25 cellular contexts compared by ENCODE assay signal in the genomic region with DNA sequence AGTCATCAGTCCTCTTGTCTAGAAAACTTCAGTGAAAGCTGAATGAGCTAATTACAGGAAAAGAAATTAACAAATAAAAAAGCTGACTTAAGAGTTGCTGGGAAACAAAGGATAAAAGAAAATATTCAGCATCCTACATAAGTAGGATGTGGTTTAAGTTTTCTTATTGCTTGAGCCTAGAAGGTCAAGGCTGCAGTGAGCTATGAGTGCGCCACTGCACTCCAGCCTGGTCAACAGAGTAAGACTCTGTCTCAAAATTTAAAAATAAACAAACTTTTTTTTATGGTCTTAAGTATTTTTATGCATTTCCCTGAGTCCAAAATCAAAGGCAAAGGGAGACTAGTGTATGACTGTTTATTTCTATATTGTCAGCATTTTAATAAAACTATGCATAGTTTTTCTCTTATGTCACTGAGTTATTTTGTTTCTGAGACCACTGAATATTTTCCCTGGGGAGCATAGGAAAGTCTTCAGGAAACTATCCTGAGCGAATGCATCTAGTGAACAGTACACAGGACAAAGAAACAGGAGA. TPM values are rescaled to one million over a fixed set of nuclear protein-coding genes. Genes with fewer than 3 reads are reported as not detected.
DNase-seq lines count a peak whose midpoint lies in the region; ATAC-seq, FAIRE-seq and TF ChIP-seq lines count a peak whose summit lies in the region.
"Had no signal": no experiment of that assay in that cellular context is flagged by ENCODE, and none has a peak within 500 bp of the region (broad histone marks: within the 10 kb centered on the region; RNA-seq: fewer than 3 reads in every experiment).

No MANE protein-coding gene starts in this region.

- H3K4me3 Mint-ChIP-seq in H9, result no peak overlapping the region
- H3K4me3 Mint-ChIP-seq in WTC11, result no peak overlapping the region; the same call in 1 of the 2 replicates
- H3K4me3 Mint-ChIP-seq: IgD-negative memory B cell, T-cell had no signal

- H3K9me3 ChIP-seq in A549 (no peaks in the 10 kb centered on the region), H9 (ENCODE audit: control insufficient read depth, low read depth, low read length) (no peaks in the 10 kb centered on the region), mesenchymal stem cell (ENCODE audit: control insufficient read depth, low read length) (no peaks in the 10 kb centered on the region), uterus (no peaks in the 10 kb centered on the region)
- H3K9me3 ChIP-seq: BLaER1 had no signal

- H3K56ac ChIP-seq in H9 (ENCODE audit: insufficient read length, low read depth, low read length), result no peak overlapping the region

- H4K8ac ChIP-seq in H9 (replicated peaks; ENCODE audit: insufficient read length, low read depth, low read length), result no peak overlapping the region
- H4K8ac ChIP-seq in mesenchymal stem cell (ENCODE audit: low read length), result no peak overlapping the region

- no peak overlapping the region for H2BK20ac ChIP-seq in H9 (ENCODE audit: low read depth, low read length, poor library complexity, severe bottlenecking)

- H3K9me3 Mint-ChIP-seq in H9 (no peaks in the 10 kb centered on the region; a peak in 1 of 5 replicates), WTC11 (peaks cover 6% of the 10 kb centered on the region)
- H3K9me3 Mint-ChIP-seq: T-cell had no signal

- intact Hi-C loops in uterus (cut with DNase I; ENCODE audit: low total_unique reads), result no loop called here

- H3K36me3 ChIP-seq in mesenchymal stem cell (ENCODE audit: control insufficient read depth in 1 of 2, insufficient read depth in 2 of 2, low read depth in 1 of 2, low read length in 2 of 2), result no peaks in the 10 kb centered on the region
- H3K36me3 ChIP-seq in uterus, result no peaks in the 10 kb centered on the region
- H3K36me3 ChIP-seq: BLaER1 had no signal

- H3K27ac ChIP-seq in A549 (no peak overlapping the region), H9 (ENCODE audit: insufficient read length, low read depth, low read length) (no peak overlapping the region), mesenchymal stem cell (ENCODE audit: low read length, poor library complexity, severe bottlenecking) (no peak overlapping the region), uterus (no peak overlapping the region)
- H3K27ac ChIP-seq: BLaER1 had no signal

- H2BK5ac ChIP-seq in H9 (ENCODE audit: insufficient read length, low read length) (no peak overlapping the region), mesenchymal stem cell (ENCODE audit: low read depth, low read length, poor library complexity, severe bottlenecking) (no peak overlapping the region)

- no peak overlapping the region for H2BK12ac ChIP-seq in H9 (ENCODE audit: insufficient read length, low read depth, low read length)
- H2BK12ac ChIP-seq in mesenchymal stem cell (ENCODE audit: low read length in 2 of 2), result no peak overlapping the region

- no peak overlapping the region for H3K23ac ChIP-seq in H9 (ENCODE audit: insufficient read length, low read depth, low read length)
- no peak overlapping the region for H3K23ac ChIP-seq in mesenchymal stem cell (ENCODE audit: low read length in 2 of 2)

- no peaks in the 10 kb centered on the region for H3K79me1 ChIP-seq in H9 (ENCODE audit: insufficient read depth, low read depth, low read length, poor library complexity, severe bottlenecking)
- H3K79me1 ChIP-seq in mesenchymal stem cell (replicated peaks; ENCODE audit: low read length, poor library complexity, severe bottlenecking), result no peaks in the 10 kb centered on the region

- H3K27me3 Mint-ChIP-seq in H9 (ENCODE audit: low read depth), result no peaks in the 10 kb centered on the region
- no peaks in the 10 kb centered on the region for H3K27me3 Mint-ChIP-seq in WTC11 (ENCODE audit: low read depth)
- H3K27me3 Mint-ChIP-seq: CD4-positive, CD25-positive, alpha-beta regulatory T cell; IgD-negative memory B cell; T-cell had no signal

- TF ChIP-seq POLR2A in A549 (IDR thresholded peaks at IDR 0.05; ENCODE audit: low read length) (no peak), uterus (IDR thresholded peaks at IDR 0.05) (no peak)

- DNase-seq in A549 (ENCODE audit: low read depth in 1 of 2, low spot score in 1 of 2) (no peak), H9 (no peak), WTC11 (ENCODE audit: low spot score) (no peak), mesenchymal stem cell (peak; percentile 6), NCI-H1092 (lab: John Stamatoyannopoulos, UW) (no peak), 8988T (no peak), uterus (no peak)
- DNase-seq: CD4-positive, CD25-positive, alpha-beta regulatory T cell; DMS153; GDM1; NCI-H1092 treated with DMSO at 0.1 percent for 48 hours; NCI-H1436; NCI-H187; NCI-H2081 treated with DMSO at 0.1 percent for 48 hours; NCI-H524; NCI-H774; Right ventricle myocardium superior; RPMI8226; T-cell had no signal

- no peak for TF ChIP-seq EP300 in A549 (IDR thresholded peaks at IDR 0.05)

- 68% methylated on average over 2 of the region's 2 CpGs for WGBS in A549 (ENCODE audit: missing lambda C conversion rate)
- WGBS in H9 (ENCODE audit: extremely low coverage, insufficient read length, low lambda C conversion rate), result no CpG with 5 or more reads among the region's 2 CpGs
- 20% methylated on average over 1 of the region's 2 CpGs for WGBS in mesenchymal stem cell

- H3K27me3 ChIP-seq in H9 (ENCODE audit: insufficient read depth, low read length) (no peaks in the 10 kb centered on the region), mesenchymal stem cell (ENCODE audit: control insufficient read depth in 1 of 2, insufficient read depth in 1 of 2, low read length in 2 of 2) (no peaks in the 10 kb centered on the region), uterus (no peaks in the 10 kb centered on the region)
- H3K27me3 ChIP-seq: BLaER1 had no signal

- H3K4me1 ChIP-seq in A549, result no peaks in the 10 kb centered on the region
- H3K4me1 ChIP-seq in H9 (ENCODE audit: insufficient read depth, low read length), result peaks cover 5% of the 10 kb centered on the region; the same call in 1 of the 2 replicates
- H3K4me1 ChIP-seq in mesenchymal stem cell (ENCODE audit: control insufficient read depth, insufficient read depth, low read depth, low read length), result peaks cover 1% of the 10 kb centered on the region
- no peaks in the 10 kb centered on the region for H3K4me1 ChIP-seq in uterus
- H3K4me1 ChIP-seq: BLaER1 had no signal

- no peak overlapping the region for H3T11ph ChIP-seq in H9 (ENCODE audit: low read length)

- H2BK15ac ChIP-seq in H9 (ENCODE audit: low read depth, low read length) (no peak overlapping the region), mesenchymal stem cell (ENCODE audit: low read depth, poor library complexity, severe bottlenecking) (no peak overlapping the region)

- H3K23me2 ChIP-seq in H9 (ENCODE audit: insufficient read length, low read depth, low read length, poor library complexity, severe bottlenecking), result no peaks in the 10 kb centered on the region

- peak overlapping the region; percentile 13 to 95 (median 86); a peak in 5 of 7 replicates for H3K27ac Mint-ChIP-seq in H9
- peak overlapping the region; percentile 94 for H3K27ac Mint-ChIP-seq in WTC11
- H3K27ac Mint-ChIP-seq: CD4-positive, CD25-positive, alpha-beta regulatory T cell; IgD-negative memory B cell; T-cell had no signal

- no peak overlapping the region for H3K4me2 ChIP-seq in A549
- no peak overlapping the region for H3K4me2 ChIP-seq in H9 (ENCODE audit: insufficient read depth, insufficient read length, low read length)
- no peak overlapping the region for H3K4me2 ChIP-seq in mesenchymal stem cell (ENCODE audit: low read length, poor library complexity, severe bottlenecking)
- H3K4me2 ChIP-seq: BLaER1 had no signal

- H4K20me1 ChIP-seq in H9 (ENCODE audit: control insufficient read depth, insufficient read depth, insufficient read length), result no peaks in the 10 kb centered on the region
- H4K20me1 ChIP-seq: BLaER1 had no signal

- no peak for FAIRE-seq in A549 (lab: Jason Lieb, UNC)
- FAIRE-seq: GM12878 had no signal

- no peak overlapping the region for H3K4me3 ChIP-seq in A549
- H3K4me3 ChIP-seq in mesenchymal stem cell (ENCODE audit: insufficient read depth in 1 of 2, low read depth in 1 of 2, low read length in 2 of 2), result no peak overlapping the region
- no peak overlapping the region for H3K4me3 ChIP-seq in uterus
- H3K4me3 ChIP-seq: BLaER1, GM12878 had no signal

- no peaks in the 10 kb centered on the region; a peak in 2 of 7 replicates for H3K36me3 Mint-ChIP-seq in H9 (ENCODE audit: insufficient read depth in 1 of 3, low read depth in 3 of 3)
- H3K36me3 Mint-ChIP-seq in WTC11, result peaks cover 2% of the 10 kb centered on the region; the same call in 1 of the 2 replicates
- H3K36me3 Mint-ChIP-seq: IgD-negative memory B cell, T-cell had no signal

- TF ChIP-seq CTCF in A549 (IDR thresholded peaks at IDR 0.05) (no peak), H9 (conservative IDR thresholded peaks at IDR 0.05) (no peak), WTC11 (IDR thresholded peaks at IDR 0.05) (no peak), uterus (IDR thresholded peaks at IDR 0.05) (no peak)

- H2AK5ac ChIP-seq in H9 (ENCODE audit: insufficient read length, low read length) (no peak overlapping the region), mesenchymal stem cell (ENCODE audit: low read length, severe bottlenecking) (no peak overlapping the region)

- H3K4ac ChIP-seq in H9 (ENCODE audit: low read depth, low read length) (no peak overlapping the region), mesenchymal stem cell (ENCODE audit: low read depth in 1 of 2, low read length in 2 of 2) (no peak overlapping the region)

- H4K91ac ChIP-seq in H9 (ENCODE audit: insufficient read length, low read depth, low read length) (no peak overlapping the region), mesenchymal stem cell (ENCODE audit: low read length) (no peak overlapping the region)

- CTCF ChIA-PET in A549 (lab: Yijun Ruan, JAX), result no interaction called here
- CTCF ChIA-PET in WTC11 (lab: Charles Lee), result no interaction called here

- no peaks in the 10 kb centered on the region for H3K79me2 ChIP-seq in H9 (ENCODE audit: insufficient read depth, low read length)

- H3K4me1 Mint-ChIP-seq in H9 (peaks cover 37 to 42% of the 10 kb centered on the region in 2 experiments), WTC11 (peaks cover 48% of the 10 kb centered on the region)

- TF ChIP-seq RAD21 in A549 (conservative IDR thresholded peaks at IDR 0.05 in 1 of 2, IDR thresholded peaks at IDR 0.05 in 1 of 2), result no peak

- ATAC-seq in A549 (no peak), WTC11 (no peak), GM21381 (IDR thresholded peaks at IDR 0.05; ENCODE audit: unreplicated experiment) (no peak)
- ATAC-seq: GM12878, T-cell had no signal

- H2BK120ac ChIP-seq in H9 (ENCODE audit: low read depth, low read length, poor library complexity, severe bottlenecking) (no peak overlapping the region), mesenchymal stem cell (ENCODE audit: low read depth, low read length) (no peak overlapping the region)

- H3K18ac ChIP-seq in H9 (ENCODE audit: insufficient read length, low read depth, low read length), result no peak overlapping the region
- no peak overlapping the region for H3K18ac ChIP-seq in mesenchymal stem cell (ENCODE audit: low read depth in 1 of 2, low read length in 2 of 2)

- H3K9ac ChIP-seq in H9 (ENCODE audit: extremely low read depth, insufficient read length, low read length), result no peak overlapping the region
- no peak overlapping the region for H3K9ac ChIP-seq in mesenchymal stem cell (ENCODE audit: low read length)
- H3K9ac ChIP-seq: BLaER1 had no signal

- POLR2A ChIA-PET in A549 (lab: Yijun Ruan, JAX), result no interaction called here
- POLR2A ChIA-PET in WTC11 (lab: Charles Lee), result no interaction called here

- no peak overlapping the region for H4K5ac ChIP-seq in H9 (ENCODE audit: insufficient read length, low read depth, low read length)

- H3K14ac ChIP-seq in H9 (ENCODE audit: insufficient read depth, low read length) (no peak overlapping the region), mesenchymal stem cell (ENCODE audit: low read length in 2 of 2) (no peak overlapping the region)

- H2AFZ ChIP-seq in H9 (ENCODE audit: low read length) (no peak overlapping the region), mesenchymal stem cell (ENCODE audit: low read depth, low read length) (no peak overlapping the region)

RNA-seq across cellular contexts. Expression of gene LRRN3, which starts 40.0 kb away (rescaled TPM):
- polyA plus RNA-seq in A549 (2011; rRNA removed) (0.06 and 0.09 TPM in 2 replicates), A549 (2017; fragmentation: RNase III; extraction: RNeasy Plus Mini Kit Qiagen cat#74134 plus additional on column Dnase treatment) (0.04 to 0.05 TPM in 2 of 3 replicates, not detected in the other)
- polyA plus RNA-seq in A549 (2012; cell fraction: cytosol; rRNA removed), result 0.01 and 0.03 TPM in 2 replicates
- polyA plus RNA-seq in A549 (2012; cell fraction: nucleus; rRNA removed), result 0.02 TPM in 2 replicates
- polyA minus RNA-seq in A549 (2011; rRNA and poly(A)+ RNA removed), result not detected in 2 replicates
- total RNA-seq in H9 (2021) (0.77 and 1.0 TPM in 2 replicates), WTC11 (2021) (0.16 to 0.70 TPM (median 0.34 TPM) in 3 replicates), uterus (10 to 100 TPM in 1 of 4 donors, under 1 TPM in 1, not detected in 2; 0.12 to 18.5 TPM)
- 0.15 TPM for polyA plus RNA-seq in mesenchymal stem cell (2013, experiment 1 of 2)
- polyA plus RNA-seq in mesenchymal stem cell (2013, experiment 2 of 2), result 0.21 TPM
- total RNA-seq: A172, HT1080 had no signal
